In the genomic region with DNA sequence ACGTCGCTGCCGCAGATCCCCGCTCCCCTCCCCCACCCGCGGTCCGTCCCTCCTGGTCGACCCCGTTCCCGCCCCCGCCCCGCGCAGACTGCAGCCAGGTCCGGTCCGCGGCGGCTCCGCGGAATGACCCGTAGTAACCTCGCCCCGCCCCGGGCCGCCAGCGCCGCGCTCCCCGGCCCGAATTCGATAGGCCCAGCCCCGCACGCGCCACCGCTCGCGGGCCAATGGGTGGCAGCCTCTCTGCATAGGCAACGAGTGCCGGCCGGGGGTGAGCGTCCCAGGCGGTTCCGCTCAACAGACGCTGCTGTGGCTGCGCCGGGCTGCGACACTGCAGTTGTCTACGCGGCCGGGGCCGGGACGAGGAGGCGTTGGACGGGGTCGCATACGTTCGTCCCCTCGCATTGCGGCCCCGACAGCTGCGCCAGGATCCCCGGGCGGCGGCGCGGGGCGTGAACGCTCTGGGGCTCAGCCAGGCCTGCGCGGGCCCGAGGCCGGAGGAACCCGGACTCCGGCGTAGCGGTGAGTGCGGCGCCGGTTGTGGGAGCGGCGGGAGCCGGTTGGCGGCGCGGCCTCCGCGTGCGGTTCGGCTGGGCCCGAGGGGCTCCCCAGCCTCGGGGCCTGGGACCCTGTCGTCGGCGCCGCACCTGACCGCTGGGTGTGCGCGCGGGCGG, we compare ENCODE assay signal across 8 cellular contexts. TPM values are rescaled to one million over a fixed set of nuclear protein-coding genes. Genes with fewer than 3 reads are reported as not detected.
DNase-seq lines count a peak whose midpoint lies in the region; ATAC-seq, FAIRE-seq and TF ChIP-seq lines count a peak whose summit lies in the region.

A gene (plus strand): TSS at position 297 of the 671 bp plus-strand sequence. CDS start 47,737 bp downstream, outside the sequence.

- H4K20me1 ChIP-seq in HepG2 (ENCODE audit: insufficient read depth, low read length) = peaks cover 50% of the 10 kb centered on the region

- ATAC-seq in GM19351 (IDR thresholded peaks at IDR 0.05; ENCODE audit: unreplicated experiment) (peak; percentile 96), HG03520 (IDR thresholded peaks at IDR 0.05; ENCODE audit: unreplicated experiment) (peak; percentile 98), HepG2 (peak; percentile 98)

- H3K9me3 Mint-ChIP-seq in dendritic cell treated with granulocyte-macrophage colony-stimulating factor and Interleukin-4, amounts not matched to agents 40 ng/mL and 50 ng/mL, for 4 days = no peaks in the 10 kb centered on the region

- peaks cover 58% of the 10 kb centered on the region for H3K79me2 ChIP-seq in HepG2 (ENCODE audit: insufficient read depth, low read length)

- peak within 1 kb of the TSS; percentile 85 for H2AFZ ChIP-seq in HepG2 (ENCODE audit: low read length)

- peak within 1 kb of the TSS; percentile 99 for H3K4me2 ChIP-seq in HepG2 (ENCODE audit: low read depth, low read length)

- H3K27me3 ChIP-seq in HepG2 (ENCODE audit: control insufficient read depth in 1 of 2, insufficient read depth in 2 of 2, low read length in 2 of 2) = no peaks in the 10 kb centered on the region; a peak in 1 of 5 replicates

- peak; percentile 53 to 98 (median 94) for DNase-seq in C1 segment of cervical spinal cord (lab: John Stamatoyannopoulos, UW)
- peak; percentile 95 for DNase-seq in NCI-H774 (lab: John Stamatoyannopoulos, UW)
- DNase-seq in activated CD4-positive, alpha-beta T cell treated with anti-CD3 and anti-CD28 coated beads, Interleukin-2, amount 50 U/mL, for 4 hours = peak; percentile 87
- peak; percentile 92 for DNase-seq in HepG2 (ENCODE audit: low spot score)
- DNase-seq in stimulated activated CD4-positive, alpha-beta T cell treated with anti-CD3 and anti-CD28 coated beads, Interleukin-2, amount 100 ng/mL, for 48 hours = peak; percentile 91 to 92

- no peak for FAIRE-seq in HepG2 (lab: Jason Lieb, UNC)

- under 1% methylated on average over 25 of the region's 99 CpGs for WGBS in HepG2 (ENCODE audit: low lambda C conversion rate)

- H3K36me3 Mint-ChIP-seq in dendritic cell treated with granulocyte-macrophage colony-stimulating factor and Interleukin-4, amounts not matched to agents 40 ng/mL and 50 ng/mL, for 4 days (ENCODE audit: low read depth) = peaks cover 8% of the 10 kb centered on the region

- H3K4me1 Mint-ChIP-seq in dendritic cell treated with granulocyte-macrophage colony-stimulating factor and Interleukin-4, amounts not matched to agents 40 ng/mL and 50 ng/mL, for 4 days (ENCODE audit: low read depth) = peaks cover 15% of the 10 kb centered on the region

- H3K27ac ChIP-seq in HepG2 (ENCODE audit: extremely low read length, insufficient read depth, low read length) = peak within 1 kb of the TSS; percentile 82

- BruUV-seq in HepG2 (replicated peaks; lab: Mats Ljungman, UMichigan) = no TSS peak

- H3K4me3 ChIP-seq in HepG2 (replicated peaks in 1 of 3; ENCODE audit: insufficient read depth in 1 of 3, low read depth in 2 of 3, low read length in 3 of 3) = peak within 1 kb of the TSS; percentile 81 to 99 (median 99)

- TF ChIP-seq CTCF in HepG2 (CRISPR knock-in tag; IDR thresholded peaks at IDR 0.05) = peak; percentile 32; the same call in 1 of the 2 replicates

- peak within 1 kb of the TSS; percentile 98 for H3K9ac ChIP-seq in HepG2 (ENCODE audit: insufficient read depth, low read depth, low read length)

- peak within 1 kb of the TSS; percentile 20 for H3K4me3 Mint-ChIP-seq in dendritic cell treated with granulocyte-macrophage colony-stimulating factor and Interleukin-4, amounts not matched to agents 40 ng/mL and 50 ng/mL, for 4 days

- TF ChIP-seq RAD21 in HepG2 (CRISPR knock-in tag; IDR thresholded peaks at IDR 0.05) = peak; percentile 83

- TF ChIP-seq POLR2A in HepG2 (IDR thresholded peaks at IDR 0.05; ENCODE audit: insufficient read depth in 1 of 2, low read depth in 2 of 2, low read length in 2 of 2) = peak; percentile 99 to 100

- H3K36me3 ChIP-seq in HepG2 (replicated peaks in 1 of 2; ENCODE audit: control insufficient read depth in 1 of 2, insufficient read depth in 2 of 2, low read length in 2 of 2) = no peaks in the 10 kb centered on the region

- peak in 1 of 2 experiments; percentile 65 for TF ChIP-seq EP300 in HepG2 (IDR thresholded peaks at IDR 0.05; ENCODE audit: low read depth in 2 of 2, low read length in 2 of 2)
- TF ChIP-seq EP300 in HepG2 (CRISPR knock-in tag; IDR thresholded peaks at IDR 0.05; ENCODE audit: borderline replicate concordance) = peak; percentile 80

- POLR2A ChIA-PET in HepG2 (lab: Yijun Ruan, JAX) = interaction anchor here (0.9 to 8.4 kb wide), 9 partner anchors 17 to 152 kb away, joined by 3 to 68 read pairs (median 4); no protein-coding TSS in a partner anchor

- no peaks in the 10 kb centered on the region for H3K27me3 Mint-ChIP-seq in dendritic cell treated with granulocyte-macrophage colony-stimulating factor and Interleukin-4, amounts not matched to agents 40 ng/mL and 50 ng/mL, for 4 days

- CTCF ChIA-PET in HepG2 (lab: Yijun Ruan, JAX; ENCODE audit: low intra/inter-chr PET ratio, low total read pairs) = interaction anchor here (3.2 kb wide), 1 partner anchor 170 kb away, joined by 10 read pairs; no protein-coding TSS in a partner anchor

- intact Hi-C loops in dendritic cell treated with granulocyte-macrophage colony-stimulating factor and Interleukin-4, amounts not matched to agents 40 ng/mL and 50 ng/mL, for 4 days (cut with micrococcal nuclease) = loop anchor here (2.0 to 5.0 kb wide), 3 partner anchors 41 to 152 kb away; no protein-coding TSS in a partner anchor
- intact Hi-C loops in HepG2 (cut with micrococcal nuclease; ENCODE audit: unreplicated experiment) = loop anchor here (1.0 to 2.0 kb wide), 5 partner anchors 19 to 171 kb away; no protein-coding TSS in a partner anchor

- H3K4me1 ChIP-seq in HepG2 (ENCODE audit: insufficient read depth, low read length) = peaks cover 36% of the 10 kb centered on the region

- no peak within 1 kb of the TSS for H3K27ac Mint-ChIP-seq in dendritic cell treated with granulocyte-macrophage colony-stimulating factor and Interleukin-4, amounts not matched to agents 40 ng/mL and 50 ng/mL, for 4 days

- in situ Hi-C loops in HepG2 (cut with HindIII; ENCODE audit: extremely low pct_ligation_motif_present, low pct_unique_long_range_greater_than_20kb) = loop anchor here (5.0 kb wide), 2 partner anchors 64 to 154 kb away; no protein-coding TSS in a partner anchor

- no peaks in the 10 kb centered on the region for H3K9me3 ChIP-seq in HepG2 (ENCODE audit: low read length)

TF ChIP-seq in HepG2, 621 proteins besides CTCF, POLR2A, EP300 and RAD21 (continues in another document):
- no peak for TF ChIP-seq NONO (IDR thresholded peaks at IDR 0.05)
- TF ChIP-seq NONO (CRISPR knock-in tag; conservative IDR thresholded peaks at IDR 0.05) = peak; percentile 99
- TF ChIP-seq TRIM24 (CRISPR knock-in tag; IDR thresholded peaks at IDR 0.05) = no peak
- TF ChIP-seq TCF7 (IDR thresholded peaks at IDR 0.05; ENCODE audit: low read depth) = peak; percentile 5; the same call in 1 of the 2 replicates
- peak; percentile 91 for TF ChIP-seq HES4 (CRISPR knock-in tag; IDR thresholded peaks at IDR 0.05; ENCODE audit: borderline replicate concordance)
- TF ChIP-seq, protein P1, sequence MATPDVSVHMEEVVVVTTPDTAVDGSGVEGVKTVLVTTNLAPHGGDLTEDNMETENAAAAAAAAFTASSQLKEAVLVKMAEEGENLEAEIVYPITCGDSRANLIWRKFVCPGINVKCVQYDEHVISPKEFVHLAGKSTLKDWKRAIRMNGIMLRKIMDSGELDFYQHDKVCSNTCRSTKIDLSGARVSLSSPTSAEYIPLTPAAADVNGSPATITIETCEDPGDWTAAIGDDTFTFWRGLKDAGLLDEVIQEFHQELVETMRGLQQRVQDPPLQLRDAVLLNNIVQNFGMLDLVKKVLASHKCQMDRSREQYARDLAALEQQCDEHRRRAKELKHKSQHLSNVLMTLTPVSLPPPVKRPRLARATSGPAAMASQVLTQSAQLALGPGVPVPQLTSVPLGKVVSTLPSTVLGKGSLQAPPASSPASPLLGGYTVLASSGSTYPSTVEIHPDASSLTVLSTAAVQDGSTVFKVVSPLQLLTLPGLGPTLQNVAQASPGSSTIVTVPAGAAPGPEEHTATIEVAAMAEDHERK (CRISPR knock-in tag; IDR thresholded peaks at IDR 0.05; ENCODE audit: low read depth) = no peak; the same call in 1 of the 2 replicates
- TF ChIP-seq ISL2 (CRISPR knock-in tag; IDR thresholded peaks at IDR 0.05) = peak; percentile 90
- peak; percentile 87 for TF ChIP-seq MAF1 (CRISPR knock-in tag; IDR thresholded peaks at IDR 0.05; ENCODE audit: borderline replicate concordance)
- TF ChIP-seq HMG20B (CRISPR knock-in tag; conservative IDR thresholded peaks at IDR 0.05) = no peak
- peak; percentile 70; the same call in 1 of the 2 replicates for TF ChIP-seq ZBTB20 (CRISPR knock-in tag; IDR thresholded peaks at IDR 0.05; ENCODE audit: borderline replicate concordance, low read depth)
- TF ChIP-seq, protein P2, sequence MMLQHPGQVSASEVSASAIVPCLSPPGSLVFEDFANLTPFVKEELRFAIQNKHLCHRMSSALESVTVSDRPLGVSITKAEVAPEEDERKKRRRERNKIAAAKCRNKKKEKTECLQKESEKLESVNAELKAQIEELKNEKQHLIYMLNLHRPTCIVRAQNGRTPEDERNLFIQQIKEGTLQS (CRISPR knock-in tag; IDR thresholded peaks at IDR 0.05) = no peak; the same call in 1 of the 2 replicates

RNA-seq across cellular contexts. Expression of the gene that starts here (rescaled TPM):
- 168 and 305 TPM in 2 replicates for total RNA-seq in HepG2 (2016; rRNA removed; fragmentation: Illumina TruSeq; extraction: Trizol)
- total RNA-seq in HepG2 (2016; cell fraction: cytosol; rRNA removed; fragmentation: Illumina TruSeq; extraction: Trizol; ENCODE audit: low read depth) = 76.3 and 94.9 TPM in 2 replicates
- 169 and 295 TPM in 2 replicates for total RNA-seq in HepG2 (2016; cell fraction: insoluble cytoplasmic fraction; rRNA removed; fragmentation: Illumina TruSeq; extraction: Trizol)
- total RNA-seq in HepG2 (2016; cell fraction: membrane; rRNA removed; fragmentation: Illumina TruSeq; extraction: Trizol) = 55.2 and 64.8 TPM in 2 replicates
- 307 and 341 TPM in 2 replicates for total RNA-seq in HepG2 (2016; cell fraction: nucleus; rRNA removed; fragmentation: Illumina TruSeq; extraction: Trizol)
- polyA plus RNA-seq in HepG2 (2011; rRNA removed) = 365 and 432 TPM in 2 replicates
- polyA plus RNA-seq in HepG2 (2011; cell fraction: cytosol; rRNA removed) = 235 and 319 TPM in 2 replicates
- polyA plus RNA-seq in HepG2 (2011; cell fraction: nucleus; rRNA removed) = 101 and 136 TPM in 2 replicates
- polyA plus RNA-seq in HepG2 (2012) = 299 and 342 TPM in 2 replicates
- 9.3 and 12.3 TPM in 2 replicates for polyA plus RNA-seq in HepG2 (2016; cell fraction: cytosol; fragmentation: Illumina TruSeq; extraction: Trizol; ENCODE audit: low read depth)
- polyA plus RNA-seq in HepG2 (2016; cell fraction: insoluble cytoplasmic fraction; fragmentation: Illumina TruSeq; extraction: Trizol; ENCODE audit: low read depth) = 107 and 108 TPM in 2 replicates
- polyA plus RNA-seq in HepG2 (2016; cell fraction: membrane; fragmentation: Illumina TruSeq; extraction: Trizol; ENCODE audit: low read depth) = 14.4 and 18.9 TPM in 2 replicates
- 272 TPM in 2 replicates for polyA plus RNA-seq in HepG2 (2016; cell fraction: nucleus; fragmentation: Illumina TruSeq; extraction: Trizol; ENCODE audit: insufficient read depth, low read depth)
- 80.5 and 445 TPM in 2 replicates for polyA minus RNA-seq in HepG2 (2011; rRNA and poly(A)+ RNA removed; ENCODE audit: low replicate concordance)
- 370 and 593 TPM in 2 replicates for polyA minus RNA-seq in HepG2 (2011; cell fraction: cytosol; rRNA and poly(A)+ RNA removed)
- 667 and 745 TPM in 2 replicates for polyA minus RNA-seq in HepG2 (2011; cell fraction: nucleus; rRNA and poly(A)+ RNA removed)

Comparison
In these comparisons a context has a peak if more than half of its experiments do, and no peak if none do; other contexts are left out.
1. Peak in every context shown above with its lines: DNase-seq, ATAC-seq, H3K4me3 ChIP-seq and H3K27ac ChIP-seq.